ENCODE assay signal across 23 cellular contexts in genomic region chr10:93138113-93138870, GRCh38.
DNase-seq lines count a peak whose midpoint lies in the region; ATAC-seq and TF ChIP-seq lines count a peak whose summit lies in the region.
"Had no signal": no experiment of that assay in that cellular context is flagged by ENCODE, and none has a peak within 500 bp of the region (broad histone marks: within the 10 kb centered on the region; RNA-seq: fewer than 3 reads in every experiment).

No MANE protein-coding gene starts in this region.

- TF ChIP-seq RAD21 in SK-N-SH (IDR thresholded peaks at IDR 0.05; ENCODE audit: low read length): no peak

- CTCF ChIA-PET in SK-N-SH (lab: Yijun Ruan, JAX): interaction anchor here (0.6 kb wide), 1 partner anchor 1622 kb away, joined by 3 read pairs; no protein-coding TSS in a partner anchor

- no peaks in the 10 kb centered on the region for H3K79me2 ChIP-seq in SK-N-SH (ENCODE audit: insufficient read depth)
- no peaks in the 10 kb centered on the region for H3K79me2 ChIP-seq in hepatocyte

- H3K4me3 ChIP-seq in SK-N-SH (ENCODE audit: low read depth in 2 of 2, low read length in 1 of 2) (no peak overlapping the region), RWPE2 (ENCODE audit: severe bottlenecking) (no peak overlapping the region), hepatocyte (no peak overlapping the region), psoas muscle (no peak overlapping the region)
- H3K4me3 ChIP-seq: adrenal gland, ovary, SJSA1, thoracic aorta had no signal

- H3K4me2 ChIP-seq in SK-N-SH (no peak overlapping the region), hepatocyte (no peak overlapping the region)

- H4K20me1 ChIP-seq in SK-N-SH (ENCODE audit: insufficient read depth) (no peaks in the 10 kb centered on the region), hepatocyte (ENCODE audit: insufficient read depth, poor library complexity, severe bottlenecking) (no peaks in the 10 kb centered on the region)

- H3K9me3 ChIP-seq in SK-N-SH (no peaks in the 10 kb centered on the region), RWPE2 (ENCODE audit: severe bottlenecking) (no peaks in the 10 kb centered on the region), hepatocyte (ENCODE audit: low read depth) (no peaks in the 10 kb centered on the region), psoas muscle (no peaks in the 10 kb centered on the region)
- H3K9me3 ChIP-seq: adrenal gland, ovary, SJSA1, thoracic aorta had no signal

- TF ChIP-seq CTCF in SK-N-SH (IDR thresholded peaks at IDR 0.05) (no peak), RWPE2 (IDR thresholded peaks at IDR 0.05; ENCODE audit: poor library complexity, severe bottlenecking) (no peak), hepatocyte (IDR thresholded peaks at IDR 0.05; ENCODE audit: poor library complexity) (no peak), psoas muscle (IDR thresholded peaks at IDR 0.05) (no peak)

- H3K36me3 ChIP-seq in SK-N-SH (replicated peaks in 1 of 2; ENCODE audit: control insufficient read depth in 1 of 2, insufficient read depth in 2 of 2, low read length in 1 of 2) (no peaks in the 10 kb centered on the region), RWPE2 (ENCODE audit: low read depth) (no peaks in the 10 kb centered on the region), hepatocyte (replicated peaks; ENCODE audit: insufficient read depth, low read depth) (no peaks in the 10 kb centered on the region), psoas muscle (ENCODE audit: insufficient read depth in 1 of 2, low read depth in 1 of 2) (no peaks in the 10 kb centered on the region)
- H3K36me3 ChIP-seq: adrenal gland, ovary, SJSA1, thoracic aorta had no signal

- intact Hi-C loops in psoas muscle (cut with DNase I): no loop called here

- DNase-seq in SK-N-SH (no peak), RWPE2 (ENCODE audit: low spot score) (peak; percentile 79), hepatocyte (ENCODE audit: low spot score) (no peak), ureter (ENCODE audit: low spot score) (peak; percentile 65), foreskin melanocyte (no peak), psoas muscle (no peak)
- DNase-seq: activated CD4-positive, alpha-beta memory T cell treated with anti-CD3 and anti-CD28 coated beads, Interleukin-2, amount 10 ng/mL, durations not matched to agents 7 days and 5 days; activated gamma-delta T cell treated with Interleukin-2 at 50 U/mL for 16 hours; adrenal gland; CD4-positive, alpha-beta memory T cell; GF-D8; hypothalamus; Karpas-422; kidney; NCI-H1092; NCI-H82; ovary; stimulated activated CD4-positive, alpha-beta T cell treated with anti-CD3 and anti-CD28 coated beads, Interleukin-1b, Interleukin-23, amount 100 ng/mL, for 48 hours; stimulated activated naive CD4-positive, alpha-beta T cell had no signal

- H3K4me1 ChIP-seq in SK-N-SH (ENCODE audit: control insufficient read depth in 1 of 2, insufficient read depth in 2 of 2, low read depth in 1 of 2, low read length in 1 of 2) (no peaks in the 10 kb centered on the region), RWPE2 (ENCODE audit: insufficient read depth, poor library complexity, severe bottlenecking) (peaks cover 17% of the 10 kb centered on the region), hepatocyte (ENCODE audit: insufficient read depth) (no peaks in the 10 kb centered on the region), psoas muscle (no peaks in the 10 kb centered on the region)
- H3K4me1 ChIP-seq: adrenal gland, SJSA1 had no signal

- peaks cover 7% of the 10 kb centered on the region; the same call in 1 of the 2 replicates for H3K27me3 ChIP-seq in SK-N-SH (ENCODE audit: insufficient read depth)
- H3K27me3 ChIP-seq in RWPE2 (ENCODE audit: insufficient read depth, poor library complexity, severe bottlenecking): no peaks in the 10 kb centered on the region
- H3K27me3 ChIP-seq in hepatocyte: no peaks in the 10 kb centered on the region
- H3K27me3 ChIP-seq in psoas muscle (ENCODE audit: insufficient read depth in 3 of 3, low read length in 2 of 3): no peaks in the 10 kb centered on the region
- H3K27me3 ChIP-seq: ovary, SJSA1 had no signal

- POLR2A ChIA-PET in SK-N-SH (lab: Yijun Ruan, JAX): no interaction called here

- WGBS in SK-N-SH (ENCODE audit: low lambda C conversion rate): 67% methylated on average over 11 of the region's 11 CpGs
- WGBS in hepatocyte (ENCODE audit: low lambda C conversion rate, missing lambda C conversion rate): 81% methylated on average over 11 of the region's 11 CpGs
- 76 to 80% (median 76%) methylated on average over 11 of the region's 11 CpGs for WGBS in psoas muscle, 3 donors

- H2AFZ ChIP-seq in SK-N-SH (ENCODE audit: low read depth): peak overlapping the region; percentile 51; the same call in 1 of the 2 replicates
- H2AFZ ChIP-seq in hepatocyte: no peak overlapping the region

- H3F3A ChIP-seq in SK-N-SH (replicated peaks; ENCODE audit: insufficient read depth): no peaks in the 10 kb centered on the region

- no peak overlapping the region for H3K9ac ChIP-seq in SK-N-SH

- no peaks in the 10 kb centered on the region for H3K9me2 ChIP-seq in SK-N-SH
- H3K9me2 ChIP-seq in hepatocyte (replicated peaks; ENCODE audit: insufficient read depth): no peaks in the 10 kb centered on the region

- TF ChIP-seq EP300 in SK-N-SH (IDR thresholded peaks at IDR 0.05; ENCODE audit: borderline replicate concordance in 1 of 2, low read depth in 1 of 2, low read length in 1 of 2): no peak

- ATAC-seq in SK-N-SH treated with all-trans-retinoic acid at 6 μM for 48 hours: no peak; the same call in 2 of the 3 replicates
- ATAC-seq in RWPE2 (ENCODE audit: low read depth): peak; percentile 100
- no peak for ATAC-seq in HG03097 (IDR thresholded peaks at IDR 0.05; ENCODE audit: low FRiP score, unreplicated experiment)
- no peak for ATAC-seq in psoas muscle

- H3K27ac ChIP-seq in SK-N-SH (ENCODE audit: low read depth in 2 of 2, low read length in 1 of 2) (no peak overlapping the region), RWPE2 (ENCODE audit: poor library complexity, severe bottlenecking) (peak overlapping the region; percentile 95), hepatocyte (peak overlapping the region; percentile 29), psoas muscle (no peak overlapping the region)
- H3K27ac ChIP-seq: adrenal gland, ovary, SJSA1, thoracic aorta had no signal

TF ChIP-seq in SK-N-SH, 30 proteins besides CTCF, POLR2A, EP300 and RAD21 (continues in another document):
- TF ChIP-seq GATA2 (CRISPR knock-in tag; IDR thresholded peaks at IDR 0.05) (no peak), FOXJ3 (CRISPR knock-in tag; IDR thresholded peaks at IDR 0.05) (no peak), MXI1 (IDR thresholded peaks at IDR 0.05; ENCODE audit: low read depth, low read length) (no peak), POLR2AphosphoS5 (IDR thresholded peaks at IDR 0.05; ENCODE audit: low read depth, low read length) (no peak)
- TF ChIP-seq, protein P1, sequence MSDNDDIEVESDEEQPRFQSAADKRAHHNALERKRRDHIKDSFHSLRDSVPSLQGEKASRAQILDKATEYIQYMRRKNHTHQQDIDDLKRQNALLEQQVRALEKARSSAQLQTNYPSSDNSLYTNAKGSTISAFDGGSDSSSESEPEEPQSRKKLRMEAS (IDR thresholded peaks at IDR 0.05; ENCODE audit: low read depth): no peak
- TF ChIP-seq, protein P2, sequence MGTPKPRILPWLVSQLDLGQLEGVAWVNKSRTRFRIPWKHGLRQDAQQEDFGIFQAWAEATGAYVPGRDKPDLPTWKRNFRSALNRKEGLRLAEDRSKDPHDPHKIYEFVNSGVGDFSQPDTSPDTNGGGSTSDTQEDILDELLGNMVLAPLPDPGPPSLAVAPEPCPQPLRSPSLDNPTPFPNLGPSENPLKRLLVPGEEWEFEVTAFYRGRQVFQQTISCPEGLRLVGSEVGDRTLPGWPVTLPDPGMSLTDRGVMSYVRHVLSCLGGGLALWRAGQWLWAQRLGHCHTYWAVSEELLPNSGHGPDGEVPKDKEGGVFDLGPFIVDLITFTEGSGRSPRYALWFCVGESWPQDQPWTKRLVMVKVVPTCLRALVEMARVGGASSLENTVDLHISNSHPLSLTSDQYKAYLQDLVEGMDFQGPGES (IDR thresholded peaks at IDR 0.05; ENCODE audit: low read depth, low read length): no peak
- TF ChIP-seq, protein P3, sequence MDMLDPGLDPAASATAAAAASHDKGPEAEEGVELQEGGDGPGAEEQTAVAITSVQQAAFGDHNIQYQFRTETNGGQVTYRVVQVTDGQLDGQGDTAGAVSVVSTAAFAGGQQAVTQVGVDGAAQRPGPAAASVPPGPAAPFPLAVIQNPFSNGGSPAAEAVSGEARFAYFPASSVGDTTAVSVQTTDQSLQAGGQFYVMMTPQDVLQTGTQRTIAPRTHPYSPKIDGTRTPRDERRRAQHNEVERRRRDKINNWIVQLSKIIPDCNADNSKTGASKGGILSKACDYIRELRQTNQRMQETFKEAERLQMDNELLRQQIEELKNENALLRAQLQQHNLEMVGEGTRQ (IDR thresholded peaks at IDR 0.05; ENCODE audit: borderline replicate concordance, low read depth, low read length): no peak

TF ChIP-seq in SK-N-SH treated with all-trans-retinoic acid at 6 μM for 48 hours, 23 proteins besides CTCF, POLR2A, EP300 and RAD21 (continues in another document):
- TF ChIP-seq POU6F1 (CRISPR knock-in tag; IDR thresholded peaks at IDR 0.05; ENCODE audit: borderline replicate concordance, low read depth): no peak
- no peak for TF ChIP-seq GLIS3 (CRISPR knock-in tag; IDR thresholded peaks at IDR 0.05)

Comparison
In these comparisons a context has a peak if more than half of its experiments do, and no peak if none do; other contexts are left out.
1. DNase-seq: peak in RWPE2 (single experiment) and ureter (single experiment); none in SK-N-SH (single experiment), hepatocyte (single experiment), foreskin melanocyte (single experiment) and psoas muscle (0 of 2).
2. H3K27ac ChIP-seq: peak in RWPE2 (single experiment) and hepatocyte (single experiment); none in SK-N-SH (0 of 2) and psoas muscle (single experiment).